Comparison of ENCODE assay signal across 10 cellular contexts in genomic region chr1:6360517-6360916, GRCh38. TPM values are rescaled to one million over a fixed set of nuclear protein-coding genes. Genes with fewer than 3 reads are reported as not detected.
DNase-seq lines count a peak whose midpoint lies in the region; ATAC-seq and TF ChIP-seq lines count a peak whose summit lies in the region.
"Had no signal": no experiment of that assay in that cellular context is flagged by ENCODE, and none has a peak within 500 bp of the region (broad histone marks: within the 10 kb centered on the region; RNA-seq: fewer than 3 reads in every experiment).

No MANE protein-coding gene starts in this region.

- peaks cover 19% of the 10 kb centered on the region for H3K4me1 Mint-ChIP-seq in HFFc6 (ENCODE audit: low read depth)
- H3K4me1 Mint-ChIP-seq in neural progenitor cell, result peaks cover 31% of the 10 kb centered on the region

- no peak overlapping the region for H3K4me3 Mint-ChIP-seq in HFFc6
- no peak overlapping the region for H3K4me3 Mint-ChIP-seq in neural progenitor cell
- H3K4me3 Mint-ChIP-seq: activated B cell treated with CpG ODN at 0.5 μM for 24 hours had no signal

- peaks cover 57% of the 10 kb centered on the region for H3K79me2 ChIP-seq in neural progenitor cell (ENCODE audit: low read depth)

- POLR2A ChIA-PET in AG04450 (lab: Yijun Ruan, JAX), result no interaction called here

- H3F3A ChIP-seq in neural progenitor cell (ENCODE audit: low read depth), result peaks cover 3% of the 10 kb centered on the region

- no peaks in the 10 kb centered on the region; the same call in 1 of the 2 replicates for H3K9me3 ChIP-seq in AG04450 (ENCODE audit: control insufficient read depth, insufficient read depth, low read length)
- H3K9me3 ChIP-seq in effector memory CD4-positive, alpha-beta T cell (ENCODE audit: control insufficient read depth, low read length), result no peaks in the 10 kb centered on the region
- H3K9me3 ChIP-seq in neural progenitor cell (ENCODE audit: low read depth), result peaks cover 6% of the 10 kb centered on the region
- no peaks in the 10 kb centered on the region for H3K9me3 ChIP-seq in HAP-1

- H3K27ac Mint-ChIP-seq in HFFc6 (peak overlapping the region; percentile 71), neural progenitor cell (peak overlapping the region; percentile 58)

- H3K4me3 ChIP-seq in AG04450 (ENCODE audit: low read depth, low read length) (no peak overlapping the region), neural progenitor cell (no peak overlapping the region), HAP-1 (no peak overlapping the region)
- no peak overlapping the region for H3K4me3 ChIP-seq in effector memory CD4-positive, alpha-beta T cell (ENCODE audit: insufficient read depth, low read depth, low read length, poor library complexity, severe bottlenecking)

- H3K27ac ChIP-seq in AG04450 (ENCODE audit: low read depth, low read length), result peak overlapping the region; percentile 89
- peak overlapping the region; percentile 83 for H3K27ac ChIP-seq in effector memory CD4-positive, alpha-beta T cell (ENCODE audit: insufficient read depth, low read length, poor library complexity, severe bottlenecking)
- no peak overlapping the region for H3K27ac ChIP-seq in neural progenitor cell

- H3K27me3 Mint-ChIP-seq in HFFc6 (ENCODE audit: insufficient read depth) (peaks cover 1% of the 10 kb centered on the region; the same call in 1 of the 2 replicates), neural progenitor cell (ENCODE audit: insufficient read depth, low read depth) (peaks cover 3% of the 10 kb centered on the region)
- H3K27me3 Mint-ChIP-seq: activated B cell treated with CpG ODN at 0.5 μM for 24 hours, IgD-negative memory B cell had no signal

- no peaks in the 10 kb centered on the region for H3K36me3 ChIP-seq in effector memory CD4-positive, alpha-beta T cell (ENCODE audit: control insufficient read depth, insufficient read depth, low read length)
- H3K36me3 ChIP-seq in neural progenitor cell (no peaks in the 10 kb centered on the region), HAP-1 (replicated peaks) (no peaks in the 10 kb centered on the region)

- H3K27me3 ChIP-seq in AG04450 (ENCODE audit: control insufficient read depth, insufficient read depth, low read length) (no peaks in the 10 kb centered on the region), neural progenitor cell (no peaks in the 10 kb centered on the region), HAP-1 (ENCODE audit: low read depth) (no peaks in the 10 kb centered on the region)
- no peaks in the 10 kb centered on the region for H3K27me3 ChIP-seq in effector memory CD4-positive, alpha-beta T cell (replicated peaks; ENCODE audit: control insufficient read depth, insufficient read depth, low read length, poor library complexity, severe bottlenecking)

- H3K9me3 Mint-ChIP-seq in HFFc6 (no peaks in the 10 kb centered on the region), neural progenitor cell (peaks cover 16% of the 10 kb centered on the region)
- H3K9me3 Mint-ChIP-seq: activated B cell treated with CpG ODN at 0.5 μM for 24 hours, IgD-negative memory B cell had no signal

- intact Hi-C loops in head of caudate nucleus (cut with DNase I), result loop anchor here (5.0 kb wide), 1 partner anchor 47 kb away; no protein-coding TSS in a partner anchor

- no peak overlapping the region for H2AFZ ChIP-seq in neural progenitor cell (replicated peaks)

- ATAC-seq in GM19463 (IDR thresholded peaks at IDR 0.05; ENCODE audit: unreplicated experiment) (no peak), HG03520 (IDR thresholded peaks at IDR 0.05; ENCODE audit: unreplicated experiment) (no peak)

- H3K36me3 Mint-ChIP-seq in HFFc6 (ENCODE audit: low read depth) (no peaks in the 10 kb centered on the region), neural progenitor cell (peaks cover 17% of the 10 kb centered on the region)

- peaks cover 27% of the 10 kb centered on the region for H3K4me1 ChIP-seq in effector memory CD4-positive, alpha-beta T cell (ENCODE audit: control insufficient read depth, insufficient read depth, low read length, poor library complexity, severe bottlenecking)
- H3K4me1 ChIP-seq in neural progenitor cell, result peaks cover 20% of the 10 kb centered on the region
- no peaks in the 10 kb centered on the region for H3K4me1 ChIP-seq in HAP-1

- H3K9ac ChIP-seq in neural progenitor cell, result no peak overlapping the region

- in situ Hi-C loops in HAP-1 (cut with MboI; ENCODE audit: low sequenced_read_pairs), result no loop called here

- CTCF ChIA-PET in AG04450 (lab: Charles Lee), result interaction anchor here (0.6 to 5.8 kb wide), 6 partner anchors 22 to 113 kb away, joined by 3 to 79 read pairs (median 10); no protein-coding TSS in a partner anchor

- DNase-seq in AG04450 (ENCODE audit: low read depth, low spot score), result no peak
- no peak for DNase-seq in HFFc6
- no peak for DNase-seq in effector memory CD4-positive, alpha-beta T cell
- DNase-seq in neural progenitor cell (ENCODE audit: low spot score), result no peak
- no peak for DNase-seq in HAP-1 (ENCODE audit: low spot score in 2 of 2)
- no peak for DNase-seq in head of caudate nucleus
- DNase-seq: activated B cell treated with CpG ODN at 0.5 μM for 24 hours had no signal

- H3K4me2 ChIP-seq in neural progenitor cell, result no peak overlapping the region

- H4K20me1 ChIP-seq in neural progenitor cell (ENCODE audit: low read depth), result peaks cover 41% of the 10 kb centered on the region

- no peak for TF ChIP-seq CTCF in AG04450 (IDR thresholded peaks at IDR 0.05; ENCODE audit: low read depth, low read length)
- no peak for TF ChIP-seq CTCF in HFFc6 (IDR thresholded peaks at IDR 0.05)
- no peak for TF ChIP-seq CTCF in neural progenitor cell (IDR thresholded peaks at IDR 0.05)

RNA-seq across cellular contexts. Expression of gene ACOT7, which starts 33.0 kb away (rescaled TPM):
- polyA plus RNA-seq in AG04450 (2011; rRNA removed), result 80.1 and 102 TPM in 2 replicates
- 38.7 and 51.3 TPM in 2 replicates for polyA minus RNA-seq in AG04450 (2011; rRNA and poly(A)+ RNA removed)
- total RNA-seq in HFFc6 (2021; fragmentation: NEBNext Ultra II Directional; extraction: Animal tissue kit (Norgen Biotek cat#: 25700)), result 100 to 1,000 TPM; 103 to 125 (median 111) TPM
- 19.6 and 44.9 TPM in 2 replicates for total RNA-seq in neural progenitor cell (ENCODE audit: low replicate concordance)

RNA-seq across cellular contexts. Expression of gene HES2, which starts 59.2 kb away (rescaled TPM):
- polyA plus RNA-seq in AG04450 (2011; rRNA removed), result not detected in 2 replicates
- polyA minus RNA-seq in AG04450 (2011; rRNA and poly(A)+ RNA removed), result not detected in 2 replicates
- total RNA-seq in HFFc6 (2021; fragmentation: NEBNext Ultra II Directional; extraction: Animal tissue kit (Norgen Biotek cat#: 25700)), result under 1 TPM in 4 of 6 experiments, not detected in 2; 0.14 to 0.35 (median 0.30) TPM
- 0.04 and 0.22 TPM in 2 replicates for total RNA-seq in neural progenitor cell (ENCODE audit: low replicate concordance)
- total RNA-seq: activated B cell treated with CpG ODN at 0.5 μM for 24 hours had no signal
- polyA plus RNA-seq: IgD-negative memory B cell had no signal
